ENCODE assay signal across 15 cellular contexts in the genomic region with DNA sequence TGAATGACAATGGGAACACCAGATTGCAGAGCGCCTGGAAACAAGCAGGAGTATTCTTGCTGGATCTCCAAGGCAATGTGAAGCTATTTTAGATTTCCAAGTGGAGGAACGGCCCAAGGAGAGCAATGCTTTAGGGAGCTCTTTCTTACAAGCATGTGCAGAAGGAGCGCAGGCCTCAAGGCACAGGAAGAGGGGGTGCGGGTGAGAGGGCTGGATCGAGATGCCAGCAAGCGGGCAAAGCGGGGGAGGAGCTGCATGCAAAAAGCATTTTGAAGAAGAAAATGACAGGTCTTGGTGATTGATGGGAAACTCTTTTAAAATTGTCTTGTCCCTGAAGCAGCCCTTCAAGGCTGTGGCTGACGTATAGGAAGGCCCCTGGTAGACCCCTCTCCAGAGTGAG.
A peak's percentile ranks its signal among the peaks of the same experiment; 100 is the strongest.
DNase-seq lines count a peak whose midpoint lies in the region; ATAC-seq and TF ChIP-seq lines count a peak whose summit lies in the region.
"Had no signal": no experiment of that assay in that cellular context is flagged by ENCODE, and none has a peak within 500 bp of the region (broad histone marks: within the 10 kb centered on the region; RNA-seq: fewer than 3 reads in every experiment).

No MANE protein-coding gene starts in this region.

- BruUV-seq in Caco-2 (replicated peaks; lab: Mats Ljungman, UMichigan): no TSS peak

- no peak overlapping the region for H2BK5ac ChIP-seq in trophoblast cell (ENCODE audit: low read depth, low read length, poor library complexity)

- no peak overlapping the region for H3K14ac ChIP-seq in trophoblast cell (ENCODE audit: low read length)

- no peak overlapping the region for H3K4me2 ChIP-seq in trophoblast cell (ENCODE audit: low read length)

- 0 out of 2 replicates have a peak, but pooled peaks cover 2% of the 10 kb centered on the region for H3K9me3 ChIP-seq in Caco-2
- H3K9me3 ChIP-seq in trophoblast cell (ENCODE audit: insufficient read depth, low read depth, low read length): no peaks in the 10 kb centered on the region
- H3K9me3 ChIP-seq: BE2C had no signal

- H4K12ac ChIP-seq in trophoblast cell (ENCODE audit: low read depth, low read length): no peak overlapping the region

- peaks cover 51% of the 10 kb centered on the region for H3K4me1 ChIP-seq in Caco-2
- peaks cover 20 to 26% of the 10 kb centered on the region in 2 experiments for H3K4me1 ChIP-seq in trophoblast cell (ENCODE audit: control insufficient read depth in 1 of 2, insufficient read depth in 2 of 2, low read length in 2 of 2)
- H3K4me1 ChIP-seq: BE2C had no signal

- H3K27ac Mint-ChIP-seq in Caco-2 (ENCODE audit: unreplicated experiment) (peak overlapping the region; percentile 60), mesothelial cell of epicardium (peak overlapping the region; percentile 70)
- H3K27ac Mint-ChIP-seq: CD4-positive, CD25-positive, alpha-beta regulatory T cell had no signal

- no peak overlapping the region for H4K8ac ChIP-seq in trophoblast cell (ENCODE audit: low read depth, low read length)

- H3K18ac ChIP-seq in trophoblast cell (ENCODE audit: low read length): no peak overlapping the region

- H3K9me3 Mint-ChIP-seq in Caco-2 (ENCODE audit: unreplicated experiment) (no peaks in the 10 kb centered on the region), mesothelial cell of epicardium (no peaks in the 10 kb centered on the region)

- CTCF ChIA-PET in Caco-2 (lab: Charles Lee): no interaction called here

- H3K4me3 ChIP-seq in Caco-2 (ENCODE audit: low read depth, low read length) (no peak overlapping the region), trophoblast cell (ENCODE audit: low read depth, low read length) (no peak overlapping the region)
- H3K4me3 ChIP-seq: GM23248 had no signal

- H2AFZ ChIP-seq in trophoblast cell (ENCODE audit: insufficient read depth, low read length, poor library complexity): no peak overlapping the region
- H2AFZ ChIP-seq: GM23248 had no signal

- no peak overlapping the region for H3K23ac ChIP-seq in trophoblast cell (ENCODE audit: low read length)

- no CpG with 5 or more reads among the region's 8 CpGs for WGBS in trophoblast cell (ENCODE audit: extremely low coverage, insufficient coverage, insufficient read length)

- intact Hi-C loops in Caco-2 (cut with micrococcal nuclease; ENCODE audit: unreplicated experiment): no loop called here

- H3K36me3 Mint-ChIP-seq in Caco-2 (ENCODE audit: insufficient read depth, unreplicated experiment) (peaks cover 12% of the 10 kb centered on the region), mesothelial cell of epicardium (peaks cover 4% of the 10 kb centered on the region)
- H3K36me3 Mint-ChIP-seq: CD4-positive, CD25-positive, alpha-beta regulatory T cell; CD8-positive, alpha-beta memory T cell had no signal

- peaks cover 28% of the 10 kb centered on the region for H3K79me1 ChIP-seq in trophoblast cell (ENCODE audit: low read length)

- H2AK5ac ChIP-seq in trophoblast cell (ENCODE audit: low read length): peak overlapping the region; percentile 52

- no peaks in the 10 kb centered on the region for H3K36me3 ChIP-seq in Caco-2 (ENCODE audit: control insufficient read depth, insufficient read depth, low read length)
- no peaks in the 10 kb centered on the region for H3K36me3 ChIP-seq in trophoblast cell (ENCODE audit: control insufficient read depth in 1 of 2, insufficient read depth in 2 of 2, low read length in 2 of 2)
- H3K36me3 ChIP-seq: BE2C had no signal

- DNase-seq in Caco-2 (no peak), mesothelial cell of epicardium (ENCODE audit: low spot score in 2 of 2, unreplicated experiment in 2 of 2) (no peak), trophoblast cell (no peak), occipital lobe (lab: John Stamatoyannopoulos, UW) (no peak)
- DNase-seq: BE2C; C1 segment of cervical spinal cord; CD4-positive, CD25-positive, alpha-beta regulatory T cell; CD8-positive, alpha-beta memory T cell; COR-L47; GM23248; HCEC 1CT; IMR-90; KBM-7 had no signal

- no peak overlapping the region for H3K27ac ChIP-seq in trophoblast cell (ENCODE audit: low read depth, low read length)
- H3K27ac ChIP-seq: GM23248 had no signal

- H3K27me3 Mint-ChIP-seq in Caco-2 (ENCODE audit: insufficient read depth, unreplicated experiment): no peaks in the 10 kb centered on the region
- no peaks in the 10 kb centered on the region for H3K27me3 Mint-ChIP-seq in mesothelial cell of epicardium (ENCODE audit: low read depth)

- H2BK12ac ChIP-seq in trophoblast cell (ENCODE audit: low read length): peak overlapping the region; percentile 59

- H2BK120ac ChIP-seq in trophoblast cell (ENCODE audit: insufficient read depth, low read length, poor library complexity): no peak overlapping the region

- H3K9ac ChIP-seq in trophoblast cell (ENCODE audit: low read length): no peak overlapping the region
- H3K9ac ChIP-seq: GM23248 had no signal

- H4K91ac ChIP-seq in trophoblast cell (ENCODE audit: low read depth, low read length): no peak overlapping the region

- peaks cover 24% of the 10 kb centered on the region for H3K4me1 Mint-ChIP-seq in Caco-2 (ENCODE audit: low read depth, unreplicated experiment)
- H3K4me1 Mint-ChIP-seq in mesothelial cell of epicardium: peaks cover 80% of the 10 kb centered on the region
- H3K4me1 Mint-ChIP-seq: CD4-positive, CD25-positive, alpha-beta regulatory T cell had no signal

- H3K79me2 ChIP-seq in trophoblast cell (ENCODE audit: control insufficient read depth, insufficient read depth, low read length, poor library complexity): peaks cover 2% of the 10 kb centered on the region

- H3K4me3 Mint-ChIP-seq in Caco-2 (ENCODE audit: unreplicated experiment): no peak overlapping the region
- H3K4me3 Mint-ChIP-seq in mesothelial cell of epicardium: no peak overlapping the region
- H3K4me3 Mint-ChIP-seq: CD4-positive, CD25-positive, alpha-beta regulatory T cell; CD8-positive, alpha-beta memory T cell had no signal

- no peak overlapping the region for H3K4ac ChIP-seq in trophoblast cell (ENCODE audit: low read depth, low read length)

- TF ChIP-seq CTCF in Caco-2 (IDR thresholded peaks at IDR 0.05; ENCODE audit: insufficient read depth in 1 of 2, low read depth in 1 of 2, low read length in 1 of 2, severe bottlenecking in 1 of 2, unreplicated experiment in 1 of 2) (no peak), mesothelial cell of epicardium (IDR thresholded peaks at IDR 0.05; ENCODE audit: unreplicated experiment) (no peak)

- POLR2A ChIA-PET in Caco-2 (lab: Charles Lee): no interaction called here

- H3K27me3 ChIP-seq in Caco-2 (replicated peaks; ENCODE audit: control insufficient read depth, insufficient read depth, low read length) (no peaks in the 10 kb centered on the region), trophoblast cell (ENCODE audit: insufficient read depth, low read length) (no peaks in the 10 kb centered on the region)
- H3K27me3 ChIP-seq: BE2C had no signal

- ATAC-seq in HG03460 (IDR thresholded peaks at IDR 0.05; ENCODE audit: unreplicated experiment): no peak
- ATAC-seq in GM21723 (IDR thresholded peaks at IDR 0.05; ENCODE audit: unreplicated experiment): no peak
